ENCODE assay signal across 1 cellular context in the genomic region with DNA sequence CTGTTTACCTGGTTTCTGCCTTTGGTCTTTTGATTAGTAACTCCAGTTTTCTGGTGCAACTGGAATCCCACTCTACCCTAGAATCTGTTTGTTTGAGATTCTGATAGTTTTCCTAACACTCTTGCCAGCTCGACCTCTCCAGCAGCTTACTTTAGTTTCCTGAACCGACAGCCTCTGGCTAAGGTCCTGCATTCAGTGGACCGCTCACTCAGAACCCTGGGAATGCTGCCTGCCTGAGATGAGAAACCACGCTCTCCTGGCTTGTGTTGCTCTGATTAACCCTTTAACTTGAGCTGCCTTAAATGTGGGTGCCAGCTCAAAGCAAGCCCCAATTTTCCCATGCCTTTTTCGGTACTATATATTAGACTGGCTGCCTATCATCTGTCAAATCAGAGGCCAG.
TF ChIP-seq lines count a peak whose summit lies in the region.

No MANE protein-coding gene starts in this region.

TF ChIP-seq in GM23338, 12 proteins besides CTCF, POLR2A, EP300 and RAD21 (continued from another document):
- TF ChIP-seq ZNF462 (CRISPR knock-in tag; IDR thresholded peaks at IDR 0.05) (no peak), JUNB (IDR thresholded peaks at IDR 0.05; ENCODE audit: unreplicated experiment) (no peak)
- TF ChIP-seq, protein P1, sequence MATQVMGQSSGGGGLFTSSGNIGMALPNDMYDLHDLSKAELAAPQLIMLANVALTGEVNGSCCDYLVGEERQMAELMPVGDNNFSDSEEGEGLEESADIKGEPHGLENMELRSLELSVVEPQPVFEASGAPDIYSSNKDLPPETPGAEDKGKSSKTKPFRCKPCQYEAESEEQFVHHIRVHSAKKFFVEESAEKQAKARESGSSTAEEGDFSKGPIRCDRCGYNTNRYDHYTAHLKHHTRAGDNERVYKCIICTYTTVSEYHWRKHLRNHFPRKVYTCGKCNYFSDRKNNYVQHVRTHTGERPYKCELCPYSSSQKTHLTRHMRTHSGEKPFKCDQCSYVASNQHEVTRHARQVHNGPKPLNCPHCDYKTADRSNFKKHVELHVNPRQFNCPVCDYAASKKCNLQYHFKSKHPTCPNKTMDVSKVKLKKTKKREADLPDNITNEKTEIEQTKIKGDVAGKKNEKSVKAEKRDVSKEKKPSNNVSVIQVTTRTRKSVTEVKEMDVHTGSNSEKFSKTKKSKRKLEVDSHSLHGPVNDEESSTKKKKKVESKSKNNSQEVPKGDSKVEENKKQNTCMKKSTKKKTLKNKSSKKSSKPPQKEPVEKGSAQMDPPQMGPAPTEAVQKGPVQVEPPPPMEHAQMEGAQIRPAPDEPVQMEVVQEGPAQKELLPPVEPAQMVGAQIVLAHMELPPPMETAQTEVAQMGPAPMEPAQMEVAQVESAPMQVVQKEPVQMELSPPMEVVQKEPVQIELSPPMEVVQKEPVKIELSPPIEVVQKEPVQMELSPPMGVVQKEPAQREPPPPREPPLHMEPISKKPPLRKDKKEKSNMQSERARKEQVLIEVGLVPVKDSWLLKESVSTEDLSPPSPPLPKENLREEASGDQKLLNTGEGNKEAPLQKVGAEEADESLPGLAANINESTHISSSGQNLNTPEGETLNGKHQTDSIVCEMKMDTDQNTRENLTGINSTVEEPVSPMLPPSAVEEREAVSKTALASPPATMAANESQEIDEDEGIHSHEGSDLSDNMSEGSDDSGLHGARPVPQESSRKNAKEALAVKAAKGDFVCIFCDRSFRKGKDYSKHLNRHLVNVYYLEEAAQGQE (IDR thresholded peaks at IDR 0.05; ENCODE audit: unreplicated experiment), result no peak
